In genomic region chr1:150234309-150234646, GRCh38 we compare ENCODE assay signal across 8 cellular contexts. TPM values are rescaled to one million over a fixed set of nuclear protein-coding genes. Genes with fewer than 3 reads are reported as not detected.
DNase-seq lines count a peak whose midpoint lies in the region; TF ChIP-seq lines count a peak whose summit lies in the region.

No MANE protein-coding gene starts in this region.

- intact Hi-C loops in spleen (cut with DNase I; ENCODE audit: low total_unique reads) = no loop called here

- H3K4me1 ChIP-seq in hepatocyte (ENCODE audit: insufficient read depth) (peaks cover 8% of the 10 kb centered on the region), spleen (peaks cover 5 to 30% (median 25%) of the 10 kb centered on the region in 6 donors)

- H2AFZ ChIP-seq in hepatocyte = peak overlapping the region; percentile 34

- H3K9me2 ChIP-seq in hepatocyte (replicated peaks; ENCODE audit: insufficient read depth) = no peaks in the 10 kb centered on the region

- DNase-seq in DMS53 treated with DMSO at 0.1 percent for 48 hours (lab: John Stamatoyannopoulos, UW; ENCODE audit: unreplicated experiment) (peak; percentile 40), DMS53 (lab: John Stamatoyannopoulos, UW) (no peak), hepatocyte (ENCODE audit: low spot score) (no peak), spleen (no peak), cortex of kidney (lab: John Stamatoyannopoulos, UW) (no peak), NCI-H446 treated with DMSO at 0.1 percent for 48 hours (lab: John Stamatoyannopoulos, UW) (no peak)
- DNase-seq in activated naive CD4-positive, alpha-beta T cell treated with Interleukin-2 at 50 U/mL for 16 hours = no peak

- H3K4me2 ChIP-seq in hepatocyte = peak overlapping the region; percentile 86

- under 1% methylated on average over 12 of the region's 12 CpGs for WGBS in hepatocyte (ENCODE audit: low lambda C conversion rate, missing lambda C conversion rate)
- WGBS in spleen, 5 donors = 0 to 1% (median 0%) methylated on average over 12 of the region's 12 CpGs

- H3K79me2 ChIP-seq in hepatocyte = peaks cover 47% of the 10 kb centered on the region

- H3K9me3 ChIP-seq in hepatocyte (ENCODE audit: low read depth) (no peaks in the 10 kb centered on the region), spleen (no peaks in the 10 kb centered on the region)

- TF ChIP-seq POLR2A in spleen (IDR thresholded peaks at IDR 0.05) = no peak

- peak overlapping the region; percentile 76 for H3K4me3 ChIP-seq in WI38 (ENCODE audit: low read depth, low read length)
- H3K4me3 ChIP-seq in hepatocyte = peak overlapping the region; percentile 30
- H3K4me3 ChIP-seq in spleen = peak overlapping the region; percentile 69 to 86 (median 78)

- TF ChIP-seq CTCF in WI38 (IDR thresholded peaks at IDR 0.05; ENCODE audit: low read depth, low read length) = no peak
- TF ChIP-seq CTCF in hepatocyte (IDR thresholded peaks at IDR 0.05; ENCODE audit: poor library complexity) = no peak
- no peak for TF ChIP-seq CTCF in spleen (IDR thresholded peaks at IDR 0.05 in 8 of 11, conservative IDR thresholded peaks at IDR 0.05 in 3 of 11)

- peak overlapping the region; percentile 92 for H3K27ac ChIP-seq in hepatocyte
- peak overlapping the region; percentile 93 to 100 (median 99) for H3K27ac ChIP-seq in spleen

- H3K27me3 ChIP-seq in hepatocyte = no peaks in the 10 kb centered on the region
- no peaks in the 10 kb centered on the region for H3K27me3 ChIP-seq in spleen (replicated peaks in 1 of 7)

- no peaks in the 10 kb centered on the region for H4K20me1 ChIP-seq in hepatocyte (ENCODE audit: insufficient read depth, poor library complexity, severe bottlenecking)

- H3K36me3 ChIP-seq in hepatocyte (replicated peaks; ENCODE audit: insufficient read depth, low read depth) (no peaks in the 10 kb centered on the region), spleen (peaks cover 0 to 25% (median 12%) of the 10 kb centered on the region in 6 donors)

RNA-seq across cellular contexts. Expression of gene ANP32E, which starts 1.6 kb away (rescaled TPM):
- total RNA-seq in hepatocyte = 18.2 and 26.1 TPM in 2 replicates
- polyA plus RNA-seq in hepatocyte = 20.0 and 21.5 TPM in 2 replicates
- total RNA-seq in spleen = 10 to 100 TPM; 29.8 to 44.0 (median 35.2) TPM
- 10 to 100 TPM; 24.6 to 35.6 (median 31.7) TPM for polyA plus RNA-seq in spleen

RNA-seq across cellular contexts. Expression of gene CA14, which starts 23.3 kb away (rescaled TPM):
- total RNA-seq in hepatocyte = 2.4 and 4.6 TPM in 2 replicates
- 6.0 and 7.3 TPM in 2 replicates for polyA plus RNA-seq in hepatocyte
- total RNA-seq in spleen = not detected
- polyA plus RNA-seq in spleen = not detected

RNA-seq across cellular contexts. Expression of gene APH1A, which starts 34.5 kb away (rescaled TPM):
- total RNA-seq in hepatocyte (145 and 148 TPM in 2 replicates), spleen (100 to 1,000 TPM; 116 to 170 (median 135) TPM)
- polyA plus RNA-seq in hepatocyte (52.1 and 54.1 TPM in 2 replicates), spleen (100 to 1,000 TPM in 1 of 3 donors, 10 to 100 TPM in 2; 72.0 to 186 (median 87.3) TPM)

RNA-seq across cellular contexts. Expression of gene C1orf54, which starts 38.3 kb away (rescaled TPM):
- total RNA-seq in hepatocyte = 11.3 and 15.4 TPM in 2 replicates
- polyA plus RNA-seq in hepatocyte = 7.2 and 16.5 TPM in 2 replicates
- total RNA-seq in spleen = 10 to 100 TPM; 15.1 to 42.8 (median 28.7) TPM
- polyA plus RNA-seq in spleen = 10 to 100 TPM; 23.4 to 46.7 (median 37.4) TPM

RNA-seq across cellular contexts. Expression of gene CIART, which starts 48.1 kb away (rescaled TPM):
- 1.8 and 3.6 TPM in 2 replicates for total RNA-seq in hepatocyte
- 4.4 and 7.1 TPM in 2 replicates for polyA plus RNA-seq in hepatocyte
- 1 to 10 TPM in 5 of 7 donors, under 1 TPM in 1, not detected in 1; 0.97 to 3.9 (median 2.9) TPM for total RNA-seq in spleen
- 1 to 10 TPM in 2 of 3 donors, under 1 TPM in 1; 0.83 to 1.5 (median 1.3) TPM for polyA plus RNA-seq in spleen
